Comparison of ENCODE assay signal across 13 cellular contexts in genomic region chr18:48831113-48831759, GRCh38.
DNase-seq lines count a peak whose midpoint lies in the region; ATAC-seq, FAIRE-seq and TF ChIP-seq lines count a peak whose summit lies in the region.
"Had no signal": no experiment of that assay in that cellular context is flagged by ENCODE, and none has a peak within 500 bp of the region (broad histone marks: within the 10 kb centered on the region; RNA-seq: fewer than 3 reads in every experiment).

No MANE protein-coding gene starts in this region.

- peaks cover 69% of the 10 kb centered on the region for H3K4me1 ChIP-seq in CD4-positive, alpha-beta memory T cell (ENCODE audit: insufficient read depth, low read length)
- peaks cover 60 to 63% of the 10 kb centered on the region in 2 experiments for H3K4me1 ChIP-seq in trophoblast cell (ENCODE audit: control insufficient read depth in 1 of 2, insufficient read depth in 2 of 2, low read length in 2 of 2)
- H3K4me1 ChIP-seq in left lung: peaks cover 27 to 74% of the 10 kb centered on the region in 2 donors

- peak overlapping the region; percentile 5 to 75 (median 63) for H3K27ac Mint-ChIP-seq in CD4-positive, alpha-beta memory T cell
- H3K27ac Mint-ChIP-seq in IgD-negative memory B cell: peak overlapping the region in 2 of 3 donors; percentile 27 to 78
- H3K27ac Mint-ChIP-seq: activated B cell treated with CpG ODN at 0.5 μM for 24 hours; activated naive CD4-positive, alpha-beta T cell treated with anti-CD3 and anti-CD28 coated beads for 36 hours had no signal

- no peak for ATAC-seq in left lung

- no peak overlapping the region for H3K4me2 ChIP-seq in trophoblast cell (ENCODE audit: low read length)

- peak overlapping the region; percentile 90 for H2BK12ac ChIP-seq in trophoblast cell (ENCODE audit: low read length)

- H3K4me3 Mint-ChIP-seq in CD4-positive, alpha-beta memory T cell: peak overlapping the region in 6 of 8 donors; percentile 4 to 94 (median 44)
- no peak overlapping the region for H3K4me3 Mint-ChIP-seq in IgD-negative memory B cell
- H3K4me3 Mint-ChIP-seq: activated B cell treated with CpG ODN at 0.5 μM for 24 hours; activated naive CD4-positive, alpha-beta T cell treated with anti-CD3 and anti-CD28 coated beads for 36 hours had no signal

- H3K14ac ChIP-seq in trophoblast cell (ENCODE audit: low read length): peak overlapping the region; percentile 37

- POLR2A ChIA-PET in CD4-positive, alpha-beta memory T cell (lab: Charles Lee; ENCODE audit: partially characterized antibody): interaction anchor here (1.1 to 8.1 kb wide), 4 partner anchors 11 to 119 kb away, joined by 5 to 101 read pairs (median 30); partner anchors contain the start of gene SMAD7

- peaks cover 36 to 76% (median 56%) of the 10 kb centered on the region in 4 donors for H3K4me1 Mint-ChIP-seq in CD4-positive, alpha-beta memory T cell
- peaks cover 21 to 25% (median 23%) of the 10 kb centered on the region in 3 donors for H3K4me1 Mint-ChIP-seq in IgD-negative memory B cell

- peak overlapping the region; percentile 64 for H3K18ac ChIP-seq in trophoblast cell (ENCODE audit: low read length)

- no peak overlapping the region for H4K8ac ChIP-seq in trophoblast cell (ENCODE audit: low read depth, low read length)

- WGBS in trophoblast cell (ENCODE audit: extremely low coverage, insufficient coverage, insufficient read length): no CpG with 5 or more reads among the region's 9 CpGs

- no peaks in the 10 kb centered on the region for H3K27me3 ChIP-seq in CD4-positive, alpha-beta memory T cell (ENCODE audit: insufficient read depth, low read length)
- H3K27me3 ChIP-seq in bronchial epithelial cell (ENCODE audit: control insufficient read depth, insufficient read depth, low read length): no peaks in the 10 kb centered on the region
- no peaks in the 10 kb centered on the region for H3K27me3 ChIP-seq in trophoblast cell (ENCODE audit: insufficient read depth, low read length)
- no peaks in the 10 kb centered on the region for H3K27me3 ChIP-seq in left lung

- H2AK5ac ChIP-seq in trophoblast cell (ENCODE audit: low read length): peak overlapping the region; percentile 96

- H3K36me3 ChIP-seq in CD4-positive, alpha-beta memory T cell (ENCODE audit: insufficient read depth, low read length): no peaks in the 10 kb centered on the region
- H3K36me3 ChIP-seq in bronchial epithelial cell (ENCODE audit: control insufficient read depth, insufficient read depth, low read length) (peaks cover 3% of the 10 kb centered on the region), trophoblast cell (ENCODE audit: control insufficient read depth in 1 of 2, insufficient read depth in 2 of 2, low read length in 2 of 2) (no peaks in the 10 kb centered on the region), left lung (no peaks in the 10 kb centered on the region)

- H3K79me2 ChIP-seq in trophoblast cell (ENCODE audit: control insufficient read depth, insufficient read depth, low read length, poor library complexity): peaks cover 8% of the 10 kb centered on the region

- DNase-seq in CD4-positive, alpha-beta memory T cell: no peak
- DNase-seq in bronchial epithelial cell (ENCODE audit: low read depth) (no peak), trophoblast cell (no peak), ACHN (no peak), left lung (no peak), medulla oblongata (ENCODE audit: extremely low spot score) (no peak)
- DNase-seq: activated naive CD4-positive, alpha-beta T cell treated with anti-CD3 and anti-CD28 coated beads for 36 hours; COR-L47; cortex of kidney; mesendoderm; NCI-H748 treated with DMSO at 0.1 percent for 48 hours had no signal

- CTCF ChIA-PET in CD4-positive, alpha-beta memory T cell (lab: Charles Lee; ENCODE audit: partially characterized antibody): interaction anchor here (1.1 to 2.6 kb wide), 4 partner anchors 17 to 121 kb away, joined by 3 to 9 read pairs (median 6); no protein-coding TSS in a partner anchor

- intact Hi-C loops in CD4-positive, alpha-beta memory T cell (cut with micrococcal nuclease): loop anchor here (5.0 kb wide), 1 partner anchor 36 kb away; no protein-coding TSS in a partner anchor
- intact Hi-C loops in left lung (cut with DNase I): no loop called here

- peak overlapping the region; percentile 53 for H3K4ac ChIP-seq in trophoblast cell (ENCODE audit: low read depth, low read length)

- H2AFZ ChIP-seq in trophoblast cell (ENCODE audit: insufficient read depth, low read length, poor library complexity): no peak overlapping the region

- no peak for TF ChIP-seq CTCF in bronchial epithelial cell (IDR thresholded peaks at IDR 0.05; ENCODE audit: insufficient read depth, low read length, severe bottlenecking)
- TF ChIP-seq CTCF in left lung (IDR thresholded peaks at IDR 0.05): no peak

- no peak overlapping the region for H3K4me3 ChIP-seq in CD4-positive, alpha-beta memory T cell (ENCODE audit: low read length in 2 of 2)
- H3K4me3 ChIP-seq in bronchial epithelial cell (ENCODE audit: low read depth, low read length) (no peak overlapping the region), trophoblast cell (ENCODE audit: low read depth, low read length) (no peak overlapping the region), left lung (no peak overlapping the region)

- no peaks in the 10 kb centered on the region for H3K9me3 Mint-ChIP-seq in CD4-positive, alpha-beta memory T cell
- H3K9me3 Mint-ChIP-seq in IgD-negative memory B cell: no peaks in the 10 kb centered on the region
- H3K9me3 Mint-ChIP-seq: activated B cell treated with CpG ODN at 0.5 μM for 24 hours; activated naive CD4-positive, alpha-beta T cell treated with anti-CD3 and anti-CD28 coated beads for 36 hours had no signal

- peaks cover 0 to 2% of the 10 kb centered on the region in 2 donors for H3K36me3 Mint-ChIP-seq in CD4-positive, alpha-beta memory T cell
- H3K36me3 Mint-ChIP-seq in IgD-negative memory B cell: peaks cover 6% of the 10 kb centered on the region

- no peak overlapping the region for H3K27ac ChIP-seq in CD4-positive, alpha-beta memory T cell (ENCODE audit: low read depth, low read length)
- no peak overlapping the region for H3K27ac ChIP-seq in trophoblast cell (ENCODE audit: low read depth, low read length)
- H3K27ac ChIP-seq in left lung: no peak overlapping the region

- in situ Hi-C loops in ACHN (cut with HindIII; ENCODE audit: low pct_ligation_motif_present, low pct_unique_long_range_greater_than_20kb, low sequenced_read_pairs): no loop called here

- no peak overlapping the region for H2BK5ac ChIP-seq in trophoblast cell (ENCODE audit: low read depth, low read length, poor library complexity)

- FAIRE-seq in bronchial epithelial cell (lab: Jason Lieb, UNC): peak; percentile 32

- H4K91ac ChIP-seq in trophoblast cell (ENCODE audit: low read depth, low read length): peak overlapping the region; percentile 67

- H3K79me1 ChIP-seq in trophoblast cell (ENCODE audit: low read length): peaks cover 68% of the 10 kb centered on the region

- H3K9me3 ChIP-seq in CD4-positive, alpha-beta memory T cell (ENCODE audit: control insufficient read depth in 1 of 2, low read length in 2 of 2): no peaks in the 10 kb centered on the region
- no peaks in the 10 kb centered on the region for H3K9me3 ChIP-seq in trophoblast cell (ENCODE audit: insufficient read depth, low read depth, low read length)
- no peaks in the 10 kb centered on the region for H3K9me3 ChIP-seq in left lung

- H3K23ac ChIP-seq in trophoblast cell (ENCODE audit: low read length): no peak overlapping the region

- H3K27me3 Mint-ChIP-seq in CD4-positive, alpha-beta memory T cell: no peaks in the 10 kb centered on the region
- peaks cover 10% of the 10 kb centered on the region for H3K27me3 Mint-ChIP-seq in IgD-negative memory B cell

- H3K9ac ChIP-seq in trophoblast cell (ENCODE audit: low read length): no peak overlapping the region

- no peak overlapping the region for H4K12ac ChIP-seq in trophoblast cell (ENCODE audit: low read depth, low read length)

- peak overlapping the region; percentile 23 for H2BK120ac ChIP-seq in trophoblast cell (ENCODE audit: insufficient read depth, low read length, poor library complexity)

Comparison
In these comparisons a context has a peak if more than half of its experiments do, and no peak if none do; other contexts are left out.
1. H3K4me3 Mint-ChIP-seq: peak in CD4-positive, alpha-beta memory T cell (6 of 8); none in IgD-negative memory B cell (0 of 4).